In the genomic region with DNA sequence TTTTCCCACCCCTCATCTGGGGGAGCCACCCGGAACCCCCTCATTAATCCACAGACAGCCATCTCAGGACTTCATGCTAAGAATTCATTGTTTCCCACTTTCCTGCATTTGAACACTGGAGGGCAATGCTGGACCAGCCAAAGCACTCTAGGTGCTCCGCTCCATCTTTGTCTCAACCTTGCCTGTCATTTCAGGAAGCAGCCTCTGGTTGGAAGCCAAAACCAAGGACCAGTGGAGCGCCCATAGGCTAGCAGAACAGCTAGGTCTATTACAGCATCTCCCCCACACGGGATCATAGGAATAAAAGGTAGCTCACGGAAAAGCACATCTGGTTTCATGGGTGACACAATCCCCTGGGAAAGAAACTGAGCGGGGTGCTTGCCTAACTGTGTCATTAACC, we compare ENCODE assay signal across 8 cellular contexts.
A peak's percentile ranks its signal among the peaks of the same experiment; 100 is the strongest.
DNase-seq lines count a peak whose midpoint lies in the region; ATAC-seq and TF ChIP-seq lines count a peak whose summit lies in the region.

No MANE protein-coding gene starts in this region.

- no peaks in the 10 kb centered on the region for H3K4me1 Mint-ChIP-seq in activated T-cell treated with anti-CD3 and anti-CD28 coated beads, Interleukin-2, amount 50 U/mL, for 24 hours (ENCODE audit: low read depth)

- H3K4me3 Mint-ChIP-seq in activated T-cell treated with anti-CD3 and anti-CD28 coated beads, Interleukin-2, amount 50 U/mL, for 24 hours: no peak overlapping the region

- in situ Hi-C loops in G401 (cut with HindIII; ENCODE audit: low sequenced_read_pairs): no loop called here

- no peaks in the 10 kb centered on the region for H3K9me3 Mint-ChIP-seq in activated T-cell treated with anti-CD3 and anti-CD28 coated beads, Interleukin-2, amount 50 U/mL, for 24 hours

- H3K36me3 Mint-ChIP-seq in activated T-cell treated with anti-CD3 and anti-CD28 coated beads, Interleukin-2, amount 50 U/mL, for 24 hours (ENCODE audit: low read depth): no peaks in the 10 kb centered on the region

- intact Hi-C loops in esophagus muscularis mucosa (cut with DNase I): no loop called here

- DNase-seq in G401 (ENCODE audit: low spot score) (peak; percentile 83), RKO (ENCODE audit: low spot score) (peak; percentile 48), esophagus muscularis mucosa (ENCODE audit: extremely low spot score) (no peak), mucosa of gallbladder (ENCODE audit: low spot score) (peak; percentile 73)
- DNase-seq in activated T-cell treated with anti-CD3 and anti-CD28 coated beads, Interleukin-2, amount 50 U/mL, for 24 hours: no peak

- WGBS in esophagus muscularis mucosa: 29% methylated on average over 6 of the region's 6 CpGs

- no peak overlapping the region for H3K27ac ChIP-seq in esophagus muscularis mucosa (replicated peaks in 1 of 4)

- H3K4me3 ChIP-seq in esophagus muscularis mucosa: no peak overlapping the region

- H3K27me3 ChIP-seq in esophagus muscularis mucosa: peaks cover 0 to 43% (median 0%) of the 10 kb centered on the region in 4 donors

- H3K27ac Mint-ChIP-seq in activated T-cell treated with anti-CD3 and anti-CD28 coated beads, Interleukin-2, amount 50 U/mL, for 24 hours: no peak overlapping the region

- TF ChIP-seq CTCF in esophagus muscularis mucosa (IDR thresholded peaks at IDR 0.05): peak; percentile 46 to 66 (median 66)

- peaks cover 0 to 6% (median 2%) of the 10 kb centered on the region in 4 donors for H3K4me1 ChIP-seq in esophagus muscularis mucosa

- TF ChIP-seq EP300 in esophagus muscularis mucosa (IDR thresholded peaks at IDR 0.05): no peak

- ATAC-seq in HG03442 (IDR thresholded peaks at IDR 0.05; ENCODE audit: unreplicated experiment): peak; percentile 32
- ATAC-seq in HG03039 (IDR thresholded peaks at IDR 0.05; ENCODE audit: unreplicated experiment): no peak
- ATAC-seq in GM18907 (IDR thresholded peaks at IDR 0.05; ENCODE audit: unreplicated experiment): no peak

- no peak for TF ChIP-seq POLR2A in esophagus muscularis mucosa (IDR thresholded peaks at IDR 0.05; ENCODE audit: low read depth)

- H3K9me3 ChIP-seq in esophagus muscularis mucosa: no peaks in the 10 kb centered on the region

- H3K27me3 Mint-ChIP-seq in activated T-cell treated with anti-CD3 and anti-CD28 coated beads, Interleukin-2, amount 50 U/mL, for 24 hours: no peaks in the 10 kb centered on the region

- H3K36me3 ChIP-seq in esophagus muscularis mucosa: no peaks in the 10 kb centered on the region

Comparison
In these comparisons a context has a peak if more than half of its experiments do, and no peak if none do; other contexts are left out.
1. DNase-seq: peak in G401 (single experiment), RKO (single experiment) and mucosa of gallbladder (single experiment); none in esophagus muscularis mucosa (single experiment) and activated T-cell treated with anti-CD3 and anti-CD28 coated beads, Interleukin-2, amount 50 U/mL, for 24 hours (single experiment).